In genomic region chr1:237736372-237737029, GRCh38 we compare ENCODE assay signal across 10 cellular contexts.
A peak's percentile ranks its signal among the peaks of the same experiment; 100 is the strongest.
DNase-seq lines count a peak whose midpoint lies in the region; ATAC-seq and TF ChIP-seq lines count a peak whose summit lies in the region.
"Had no signal": no experiment of that assay in that cellular context is flagged by ENCODE, and none has a peak within 500 bp of the region (broad histone marks: within the 10 kb centered on the region; RNA-seq: fewer than 3 reads in every experiment).

No MANE protein-coding gene starts in this region.

- H3K79me1 ChIP-seq in mesenchymal stem cell (replicated peaks; ENCODE audit: low read length, poor library complexity, severe bottlenecking): no peaks in the 10 kb centered on the region

- intact Hi-C loops in naive thymus-derived CD4-positive, alpha-beta T cell (cut with micrococcal nuclease): no loop called here

- H3K27me3 Mint-ChIP-seq in naive thymus-derived CD4-positive, alpha-beta T cell: no peaks in the 10 kb centered on the region
- H3K27me3 Mint-ChIP-seq: activated naive CD4-positive, alpha-beta T cell treated with anti-CD3 and anti-CD28 coated beads, Interleukin-2, amount 50 U/mL, for 24 hours had no signal

- peak; percentile 27; the same call in 1 of the 3 replicates for TF ChIP-seq CTCF in GM12872 (IDR thresholded peaks at IDR 0.05; ENCODE audit: insufficient read depth, low read depth, low read length)

- peak overlapping the region in 2 of 10 donors; percentile 2 to 10 for H3K4me3 Mint-ChIP-seq in naive thymus-derived CD4-positive, alpha-beta T cell
- H3K4me3 Mint-ChIP-seq: activated naive CD4-positive, alpha-beta T cell treated with anti-CD3 and anti-CD28 coated beads, Interleukin-2, amount 50 U/mL, for 24 hours; nephron had no signal

- H4K8ac ChIP-seq in mesenchymal stem cell (ENCODE audit: low read length): no peak overlapping the region

- no peak overlapping the region for H3K14ac ChIP-seq in mesenchymal stem cell (ENCODE audit: low read length in 2 of 2)

- H2BK120ac ChIP-seq in mesenchymal stem cell (ENCODE audit: low read depth, low read length): no peak overlapping the region

- no peaks in the 10 kb centered on the region for H3K27me3 ChIP-seq in naive thymus-derived CD4-positive, alpha-beta T cell (ENCODE audit: control insufficient read depth in 2 of 2, insufficient read depth in 2 of 2, low read length in 2 of 2)
- no peaks in the 10 kb centered on the region for H3K27me3 ChIP-seq in mesenchymal stem cell (ENCODE audit: control insufficient read depth in 1 of 2, insufficient read depth in 1 of 2, low read length in 2 of 2)

- H2BK5ac ChIP-seq in mesenchymal stem cell (ENCODE audit: low read depth, low read length, poor library complexity, severe bottlenecking): no peak overlapping the region

- H3K9me3 Mint-ChIP-seq in naive thymus-derived CD4-positive, alpha-beta T cell: peaks cover 0 to 9% (median 4%) of the 10 kb centered on the region in 11 donors
- H3K9me3 Mint-ChIP-seq: nephron had no signal

- H2BK12ac ChIP-seq in mesenchymal stem cell (ENCODE audit: low read length in 2 of 2): no peak overlapping the region

- WGBS in mesenchymal stem cell: 68% methylated on average over 8 of the region's 8 CpGs

- peak; percentile 86 for ATAC-seq in naive thymus-derived CD4-positive, alpha-beta T cell
- no peak for ATAC-seq in HG03442 (IDR thresholded peaks at IDR 0.05; ENCODE audit: unreplicated experiment)

- H3K36me3 ChIP-seq in naive thymus-derived CD4-positive, alpha-beta T cell (ENCODE audit: control insufficient read depth in 2 of 3, insufficient read depth in 3 of 3, low read length in 3 of 3): no peaks in the 10 kb centered on the region
- no peaks in the 10 kb centered on the region for H3K36me3 ChIP-seq in mesenchymal stem cell (ENCODE audit: control insufficient read depth in 1 of 2, insufficient read depth in 2 of 2, low read depth in 1 of 2, low read length in 2 of 2)

- H3K23ac ChIP-seq in mesenchymal stem cell (ENCODE audit: low read length in 2 of 2): no peak overlapping the region

- H3K9me3 ChIP-seq in naive thymus-derived CD4-positive, alpha-beta T cell (ENCODE audit: control insufficient read depth in 2 of 3, low read length in 3 of 3): no peaks in the 10 kb centered on the region
- H3K9me3 ChIP-seq in mesenchymal stem cell (ENCODE audit: control insufficient read depth, low read length): peaks cover 4% of the 10 kb centered on the region

- no peak overlapping the region for H4K91ac ChIP-seq in mesenchymal stem cell (ENCODE audit: low read length)

- POLR2A ChIA-PET in naive thymus-derived CD4-positive, alpha-beta T cell (lab: Charles Lee): no interaction called here

- peak overlapping the region in 4 of 9 donors; percentile 18 to 77 (median 34) for H3K27ac Mint-ChIP-seq in naive thymus-derived CD4-positive, alpha-beta T cell
- H3K27ac Mint-ChIP-seq: activated naive CD4-positive, alpha-beta T cell treated with anti-CD3 and anti-CD28 coated beads, Interleukin-2, amount 50 U/mL, for 24 hours; nephron had no signal

- no peak overlapping the region for H2AFZ ChIP-seq in mesenchymal stem cell (ENCODE audit: low read depth, low read length)

- no peak overlapping the region for H3K9ac ChIP-seq in mesenchymal stem cell (ENCODE audit: low read length)

- no peak overlapping the region for H3K4me3 ChIP-seq in naive thymus-derived CD4-positive, alpha-beta T cell (ENCODE audit: low read length)
- H3K4me3 ChIP-seq in mesenchymal stem cell (ENCODE audit: insufficient read depth in 1 of 2, low read depth in 1 of 2, low read length in 2 of 2): no peak overlapping the region

- peaks cover 0 to 12% (median 2%) of the 10 kb centered on the region in 7 donors for H3K4me1 Mint-ChIP-seq in naive thymus-derived CD4-positive, alpha-beta T cell
- H3K4me1 Mint-ChIP-seq: activated naive CD4-positive, alpha-beta T cell treated with anti-CD3 and anti-CD28 coated beads, Interleukin-2, amount 50 U/mL, for 24 hours; nephron had no signal

- H2BK15ac ChIP-seq in mesenchymal stem cell (ENCODE audit: low read depth, poor library complexity, severe bottlenecking): no peak overlapping the region

- H3K36me3 Mint-ChIP-seq in naive thymus-derived CD4-positive, alpha-beta T cell: no peaks in the 10 kb centered on the region
- H3K36me3 Mint-ChIP-seq: activated naive CD4-positive, alpha-beta T cell treated with anti-CD3 and anti-CD28 coated beads, Interleukin-2, amount 50 U/mL, for 24 hours had no signal

- DNase-seq in M059J (ENCODE audit: low read depth) (peak; percentile 12), amniotic epithelial cell (ENCODE audit: low read depth) (peak; percentile 1), HK-2 (ENCODE audit: unreplicated experiment) (no peak), mesenchymal stem cell (no peak)
- DNase-seq in naive thymus-derived CD4-positive, alpha-beta T cell: peak in 3 of 9 donors; percentile 20 to 27 (median 24)
- DNase-seq in activated effector memory CD4-positive, alpha-beta T cell treated with Interleukin-2 at 50 U/mL for 16 hours: no peak

- H3K4me1 ChIP-seq in naive thymus-derived CD4-positive, alpha-beta T cell (ENCODE audit: control insufficient read depth in 2 of 2, insufficient read depth in 2 of 2, low read length in 2 of 2): peaks cover 0 to 3% of the 10 kb centered on the region in 2 donors
- no peaks in the 10 kb centered on the region for H3K4me1 ChIP-seq in mesenchymal stem cell (ENCODE audit: control insufficient read depth, insufficient read depth, low read depth, low read length)

- CTCF ChIA-PET in naive thymus-derived CD4-positive, alpha-beta T cell (lab: Charles Lee): no interaction called here

- no peak overlapping the region for H2AK5ac ChIP-seq in mesenchymal stem cell (ENCODE audit: low read length, severe bottlenecking)

- no peak overlapping the region for H3K4me2 ChIP-seq in mesenchymal stem cell (ENCODE audit: low read length, poor library complexity, severe bottlenecking)

- no peak overlapping the region for H3K18ac ChIP-seq in mesenchymal stem cell (ENCODE audit: low read depth in 1 of 2, low read length in 2 of 2)

- no peak overlapping the region for H3K4ac ChIP-seq in mesenchymal stem cell (ENCODE audit: low read depth in 1 of 2, low read length in 2 of 2)

- no peak overlapping the region for H3K27ac ChIP-seq in naive thymus-derived CD4-positive, alpha-beta T cell (ENCODE audit: low read depth, low read length)
- H3K27ac ChIP-seq in mesenchymal stem cell (ENCODE audit: low read length, poor library complexity, severe bottlenecking): no peak overlapping the region

Comparison
In these comparisons a context has a peak if more than half of its experiments do, and no peak if none do; other contexts are left out.
1. DNase-seq: peak in M059J (single experiment) and amniotic epithelial cell (single experiment); none in HK-2 (single experiment), mesenchymal stem cell (single experiment) and activated effector memory CD4-positive, alpha-beta T cell treated with Interleukin-2 at 50 U/mL for 16 hours (single experiment).